32 cellular contexts compared by ENCODE assay signal in the genomic region with DNA sequence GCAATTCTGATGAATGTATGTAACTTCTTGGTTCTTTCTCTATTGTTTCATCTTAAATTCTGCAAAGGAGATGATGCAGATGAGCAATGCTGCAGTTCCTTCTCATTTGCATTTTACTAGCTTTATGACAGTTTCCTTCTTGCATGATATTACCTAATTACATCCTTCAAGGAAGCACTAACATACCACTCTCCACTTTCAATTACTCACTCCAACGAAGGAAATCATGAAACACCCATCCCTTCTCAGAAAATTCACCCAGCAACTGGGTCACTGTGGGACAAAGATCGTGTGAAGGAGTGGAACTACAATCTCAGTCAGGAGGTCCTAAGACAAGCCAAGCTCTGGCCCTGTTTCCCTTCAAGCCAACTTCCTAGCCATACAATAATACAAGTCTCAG.
"Had no signal": no experiment of that assay in that cellular context is flagged by ENCODE, and none has a peak within 500 bp of the region (broad histone marks: within the 10 kb centered on the region; RNA-seq: fewer than 3 reads in every experiment).

No MANE protein-coding gene starts in this region.

- H3K4me1 Mint-ChIP-seq: activated B cell treated with CpG ODN at 0.5 μM for 24 hours; activated CD4-positive, alpha-beta T cell treated with anti-CD3 and anti-CD28 coated beads, Interleukin-2, amount 10 ng/mL, durations not matched to agents 24 days and 14 days; activated naive CD8-positive, alpha-beta T cell treated with anti-CD3 and anti-CD28 coated beads, Interleukin-2, amount 50 U/mL, for 24 hours had no signal

- H3K4me3 Mint-ChIP-seq: activated B cell treated with CpG ODN at 0.5 μM for 24 hours; activated CD4-positive, alpha-beta memory T cell treated with anti-CD3 and anti-CD28 coated beads, Interleukin-2, amount 10 ng/mL, durations not matched to agents 7 days and 5 days; activated CD4-positive, alpha-beta T cell treated with anti-CD3 and anti-CD28 coated beads, Interleukin-2, amount 10 ng/mL, durations not matched to agents 24 days and 14 days; activated naive CD8-positive, alpha-beta T cell treated with anti-CD3 and anti-CD28 coated beads for 36 hours; activated naive CD8-positive, alpha-beta T cell treated with anti-CD3 and anti-CD28 coated beads, Interleukin-2, amount 50 U/mL, for 24 hours; activated T-cell treated with anti-CD3 and anti-CD28 coated beads, Interleukin-2, amount 50 U/mL, for 24 hours; activated T-cell treated with anti-CD3 and anti-CD28 coated beads, Interleukin-2, amount 50 U/mL, for 72 hours; T-helper 17 cell; T-helper 2 cell treated with Interferon-gamma antibody and Interleukin-4, amounts not matched to agents 5 μg/mL and 100 μg/mL, for 36 hours had no signal

- H3K27ac Mint-ChIP-seq: activated B cell treated with CpG ODN at 0.5 μM for 24 hours; activated CD4-positive, alpha-beta memory T cell treated with anti-CD3 and anti-CD28 coated beads, Interleukin-2, amount 10 ng/mL, durations not matched to agents 7 days and 5 days; activated CD4-positive, alpha-beta T cell treated with anti-CD3 and anti-CD28 coated beads, Interleukin-2, amount 10 ng/mL, durations not matched to agents 24 days and 14 days; activated naive CD8-positive, alpha-beta T cell treated with anti-CD3 and anti-CD28 coated beads for 36 hours; activated naive CD8-positive, alpha-beta T cell treated with anti-CD3 and anti-CD28 coated beads, Interleukin-2, amount 50 U/mL, for 24 hours; activated T-cell treated with anti-CD3 and anti-CD28 coated beads, Interleukin-2, amount 50 U/mL, for 24 hours; activated T-cell treated with anti-CD3 and anti-CD28 coated beads, Interleukin-2, amount 50 U/mL, for 72 hours; T-helper 17 cell; T-helper 2 cell treated with Interferon-gamma antibody and Interleukin-4, amounts not matched to agents 5 μg/mL and 100 μg/mL, for 36 hours had no signal

- FAIRE-seq: endometrium, endothelial cell of umbilical vein had no signal

- H3K36me3 Mint-ChIP-seq: activated naive CD8-positive, alpha-beta T cell treated with anti-CD3 and anti-CD28 coated beads for 36 hours had no signal

- DNase-seq: activated B cell treated with CpG ODN at 0.5 μM for 24 hours; activated CD4-positive, alpha-beta memory T cell treated with anti-CD3 and anti-CD28 coated beads, Interleukin-2, amount 10 ng/mL, durations not matched to agents 7 days and 5 days; activated CD4-positive, alpha-beta T cell treated with anti-CD3 and anti-CD28 coated beads, Interleukin-2, amount 10 ng/mL, durations not matched to agents 24 days and 14 days; activated CD8-positive, alpha-beta memory T cell treated with anti-CD3 and anti-CD28 coated beads, Interleukin-2, amount 50 U/mL, for 48 hours; activated effector memory CD4-positive, alpha-beta T cell treated with Interleukin-2 at 50 U/mL for 16 hours; activated gamma-delta T cell treated with Interleukin-2 at 50 U/mL for 16 hours; activated naive CD4-positive, alpha-beta T cell treated with anti-CD3 and anti-CD28 coated beads, Interleukin-2, amount 50 U/mL, for 16 hours; activated naive CD8-positive, alpha-beta T cell treated with anti-CD3 and anti-CD28 coated beads for 36 hours; activated naive CD8-positive, alpha-beta T cell treated with anti-CD3 and anti-CD28 coated beads, Interleukin-2, amount 50 U/mL, for 24 hours; activated T-cell treated with anti-CD3 and anti-CD28 coated beads for 4 hours; activated T-cell treated with anti-CD3 and anti-CD28 coated beads, Interleukin-2, amount 50 U/mL, for 24 hours; activated T-cell treated with anti-CD3 and anti-CD28 coated beads, Interleukin-2, amount 50 U/mL, for 72 hours; adrenal gland; amygdala; aorta; body of pancreas; central memory CD4-positive, alpha-beta T cell; cerebellar nuclear complex; colonic mucosa; effector CD8-positive, alpha-beta T cell; esophagus squamous epithelium; foreskin melanocyte; T-helper 1 cell; T-helper 17 cell; T1000; WERI-Rb-1 had no signal

- H3K4me3 ChIP-seq: adrenal gland, body of pancreas, cardiac muscle cell, colonic mucosa, esophagus squamous epithelium, gastroesophageal sphincter had no signal

- H3K9me3 Mint-ChIP-seq: activated B cell treated with CpG ODN at 0.5 μM for 24 hours; activated CD4-positive, alpha-beta memory T cell treated with anti-CD3 and anti-CD28 coated beads, Interleukin-2, amount 10 ng/mL, durations not matched to agents 7 days and 5 days; activated CD4-positive, alpha-beta T cell treated with anti-CD3 and anti-CD28 coated beads, Interleukin-2, amount 10 ng/mL, durations not matched to agents 24 days and 14 days; activated naive CD8-positive, alpha-beta T cell treated with anti-CD3 and anti-CD28 coated beads for 36 hours; activated naive CD8-positive, alpha-beta T cell treated with anti-CD3 and anti-CD28 coated beads, Interleukin-2, amount 50 U/mL, for 24 hours; activated T-cell treated with anti-CD3 and anti-CD28 coated beads, Interleukin-2, amount 50 U/mL, for 24 hours; activated T-cell treated with anti-CD3 and anti-CD28 coated beads, Interleukin-2, amount 50 U/mL, for 72 hours; T-helper 2 cell treated with Interferon-gamma antibody and Interleukin-4, amounts not matched to agents 5 μg/mL and 100 μg/mL, for 36 hours had no signal

- ATAC-seq: activated naive CD8-positive, alpha-beta T cell treated with anti-CD3 and anti-CD28 coated beads, Interleukin-2, amount 50 U/mL, for 24 hours; body of pancreas; gastroesophageal sphincter; T-helper 17 cell had no signal

- H3K27ac ChIP-seq: adrenal gland, body of pancreas, cardiac muscle cell, colonic mucosa, epithelial cell of prostate, esophagus squamous epithelium, gastroesophageal sphincter, WERI-Rb-1 had no signal

- H3K36me3 ChIP-seq: adrenal gland, cardiac muscle cell, colonic mucosa, esophagus squamous epithelium, gastroesophageal sphincter, WERI-Rb-1 had no signal

- H3K4me1 ChIP-seq: adrenal gland, body of pancreas, colonic mucosa, esophagus squamous epithelium, gastroesophageal sphincter had no signal

- H3K27me3 ChIP-seq: adrenal gland, body of pancreas, cardiac muscle cell, colonic mucosa had no signal

- H3K9me3 ChIP-seq: adrenal gland, body of pancreas, colonic mucosa, esophagus squamous epithelium, gastroesophageal sphincter had no signal
